ENCODE assay signal across 9 cellular contexts in the genomic region with DNA sequence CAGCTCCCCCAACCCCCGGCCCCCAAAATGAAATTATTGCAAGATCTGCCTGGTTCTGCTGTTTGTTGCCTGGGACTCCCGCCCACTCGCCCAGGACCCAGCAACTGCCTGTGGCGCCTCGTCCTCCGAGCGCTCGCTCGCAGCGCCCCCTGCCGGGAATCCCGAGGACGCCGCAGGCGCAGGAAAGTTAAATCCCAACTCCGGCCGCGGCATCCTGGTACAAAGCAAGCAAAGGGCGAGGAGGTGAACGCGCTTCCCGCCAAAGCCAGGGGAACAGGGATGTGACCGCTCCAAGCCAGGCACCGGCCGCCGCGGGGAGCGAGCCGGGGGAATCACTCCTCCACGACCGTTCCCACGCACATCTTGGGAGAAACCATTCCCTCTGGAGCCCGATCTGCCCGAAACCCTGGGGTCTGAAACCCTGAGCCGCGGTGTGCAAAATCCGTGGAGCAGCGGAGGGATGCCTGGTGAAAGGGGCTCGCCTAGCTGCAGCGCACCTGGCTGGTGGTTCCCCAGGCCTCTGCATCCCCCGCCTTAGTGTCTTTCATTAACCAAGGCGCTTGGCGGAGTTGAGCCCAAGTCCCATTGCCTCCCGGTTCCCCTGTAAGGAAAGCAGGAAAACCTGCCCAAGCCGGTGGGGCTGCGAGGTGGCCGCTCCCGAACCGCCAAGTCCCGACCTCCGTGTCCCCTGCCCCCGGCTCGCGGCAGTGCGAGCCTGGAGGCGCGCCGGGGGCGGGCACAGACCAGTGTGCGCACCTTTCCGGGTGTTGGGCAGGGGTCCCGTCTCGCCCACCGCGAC. TPM values are rescaled to one million over a fixed set of nuclear protein-coding genes. Genes with fewer than 3 reads are reported as not detected.
DNase-seq lines count a peak whose midpoint lies in the region; ATAC-seq, FAIRE-seq and TF ChIP-seq lines count a peak whose summit lies in the region.
"Had no signal": no experiment of that assay in that cellular context is flagged by ENCODE, and none has a peak within 500 bp of the region (broad histone marks: within the 10 kb centered on the region; RNA-seq: fewer than 3 reads in every experiment).

No MANE protein-coding gene starts in this region.

- H4K5ac ChIP-seq in H1 (ENCODE audit: insufficient read length, low read depth, low read length) = peak overlapping the region; percentile 53

- H2BK15ac ChIP-seq in H1 (ENCODE audit: low read length) = no peak overlapping the region

- H3K4ac ChIP-seq in H1 (replicated peaks; ENCODE audit: insufficient read length, low read depth, low read length) = no peak overlapping the region

- FAIRE-seq in H1 (lab: Jason Lieb, UNC) = peak; percentile 45
- FAIRE-seq: colon had no signal

- no peak overlapping the region for H3K9ac ChIP-seq in KMS-11
- peak overlapping the region; percentile 8 to 91 (median 78) for H3K9ac ChIP-seq in H1 (replicated peaks in 1 of 4; ENCODE audit: extremely low read depth in 1 of 4, low read depth in 3 of 4, low read length in 3 of 4)

- CTCF ChIA-PET in H1 (lab: Charles Lee; ENCODE audit: partially characterized antibody) = interaction anchor here (0.5 to 2.2 kb wide), 31 partner anchors 8 to 1376 kb away, joined by 3 to 17 read pairs (median 4); no protein-coding TSS in a partner anchor

- no peaks in the 10 kb centered on the region for H3K79me2 ChIP-seq in KMS-11 (ENCODE audit: insufficient read depth, low read depth)
- H3K79me2 ChIP-seq in H1 (ENCODE audit: control insufficient read depth in 1 of 2, insufficient read depth in 2 of 2, low read length in 2 of 2) = no peaks in the 10 kb centered on the region

- H3K27ac ChIP-seq in KMS-11 (no peak overlapping the region), WERI-Rb-1 (peak overlapping the region; percentile 59), H1 (ENCODE audit: low read depth, low read length) (no peak overlapping the region), lung (ENCODE audit: low read depth in 1 of 2, low read length in 1 of 2) (peak overlapping the region; percentile 26 to 83)

- H2BK12ac ChIP-seq in H1 (ENCODE audit: low read depth, low read length) = no peak overlapping the region

- H4K8ac ChIP-seq in H1 (ENCODE audit: extremely low read depth, insufficient read depth, low read length) = peak overlapping the region; percentile 92

- H2BK20ac ChIP-seq in H1 (ENCODE audit: low read length) = no peak overlapping the region

- peak; percentile 87 to 90 for TF ChIP-seq RAD21 in H1 (IDR thresholded peaks at IDR 0.05 in 1 of 2, conservative IDR thresholded peaks at IDR 0.05 in 1 of 2; ENCODE audit: low read depth in 2 of 2, low read length in 2 of 2)

- H2AFZ ChIP-seq in KMS-11 (ENCODE audit: low read depth) (peak overlapping the region; percentile 90), H1 (ENCODE audit: low read length) (peak overlapping the region; percentile 97)

- POLR2A ChIA-PET in H1 (lab: Charles Lee; ENCODE audit: partially characterized antibody) = interaction anchor here (0.9 to 1.5 kb wide), 2 partner anchors 11 to 69 kb away, joined by 3 to 4 read pairs; no protein-coding TSS in a partner anchor

- DNase-seq in DMS79 treated with DMSO at 0.1 percent for 48 hours (lab: John Stamatoyannopoulos, UW) (peak; percentile 80), WERI-Rb-1 (peak; percentile 94), H1 (ENCODE audit: low read depth in 1 of 2, low spot score in 2 of 2) (peak in 1 of 2 experiments; percentile 95), lung (ENCODE audit: low spot score) (peak; percentile 84)
- peak; percentile 6 to 25 (median 7) for DNase-seq in stimulated activated CD4-positive, alpha-beta T cell treated with anti-CD3 and anti-CD28 coated beads, TNF-alpha, amount 100 ng/mL, for 4 hours (ENCODE audit: low read depth in 3 of 3)

- no peaks in the 10 kb centered on the region for H3K79me1 ChIP-seq in H1 (ENCODE audit: low read depth, low read length)

- H2BK120ac ChIP-seq in H1 (replicated peaks; ENCODE audit: low read depth, low read length) = no peak overlapping the region

- H3K4me2 ChIP-seq in KMS-11 = peak overlapping the region; percentile 99
- peak overlapping the region; percentile 65 to 100 for H3K4me2 ChIP-seq in H1 (ENCODE audit: insufficient read depth in 1 of 2, low read depth in 2 of 2, low read length in 2 of 2)

- H3K23me2 ChIP-seq in H1 (ENCODE audit: low read depth, low read length) = peaks cover 12% of the 10 kb centered on the region

- peak overlapping the region; percentile 70 for H3K56ac ChIP-seq in H1 (replicated peaks; ENCODE audit: insufficient read length, low read depth, low read length)

- 2% methylated on average over 47 of the region's 65 CpGs; no CpG with 5 or more reads in 1 of the 2 experiments for WGBS in H1 (ENCODE audit: extremely low coverage in 1 of 2, insufficient coverage in 1 of 2, insufficient read length in 1 of 2, insufficient replicate concordance in 2 of 2, low coverage in 1 of 2, low lambda C conversion rate in 2 of 2, missing lambda C conversion rate in 1 of 2), 2 experiments
- 1 to 2% methylated on average over 64 to 65 of the region's 65 CpGs for WGBS in lung, 2 donors

- H3K4me3 ChIP-seq in KMS-11 (IDR thresholded peaks at IDR 0.05; ENCODE audit: insufficient read depth, low read depth, low read length) (no peak overlapping the region), WERI-Rb-1 (ENCODE audit: low read depth, low read length) (peak overlapping the region; percentile 85), H1 (ENCODE audit: extremely low read depth in 1 of 4, insufficient read depth in 2 of 4, low read depth in 3 of 4, low read length in 4 of 4) (peak overlapping the region; percentile 59 to 88 (median 83)), lung (peak overlapping the region; percentile 59)

- ATAC-seq in GM21515 (IDR thresholded peaks at IDR 0.05; ENCODE audit: unreplicated experiment) (peak; percentile 63), lung (ENCODE audit: insufficient read depth, low FRiP score) (peak; percentile 81), HG03457 (IDR thresholded peaks at IDR 0.05; ENCODE audit: unreplicated experiment) (no peak)

- H2BK5ac ChIP-seq in H1 (ENCODE audit: low read depth, low read length) = no peak overlapping the region

- H4K91ac ChIP-seq in H1 (replicated peaks; ENCODE audit: insufficient read length, low read length) = peak overlapping the region; percentile 47

- H3K23ac ChIP-seq in H1 (ENCODE audit: insufficient read length) = no peak overlapping the region

- no peak overlapping the region for H3K14ac ChIP-seq in H1 (ENCODE audit: insufficient read length)

- no peaks in the 10 kb centered on the region for H3K27me3 ChIP-seq in KMS-11 (ENCODE audit: insufficient read depth, low read depth)
- H3K27me3 ChIP-seq in WERI-Rb-1 (ENCODE audit: insufficient read depth, low read depth, severe bottlenecking) = no peaks in the 10 kb centered on the region
- peaks cover 0 to 3% (median 0%) of the 10 kb centered on the region in 4 experiments; a peak in 2 of 7 replicates for H3K27me3 ChIP-seq in H1 (replicated peaks in 1 of 4; ENCODE audit: control insufficient read depth in 3 of 4, extremely low read depth in 1 of 4, insufficient read depth in 3 of 4, low read length in 3 of 4)
- no peaks in the 10 kb centered on the region for H3K27me3 ChIP-seq in lung (ENCODE audit: control insufficient read depth, insufficient read depth)

- H3K9me3 ChIP-seq in WERI-Rb-1 (ENCODE audit: severe bottlenecking) = no peaks in the 10 kb centered on the region
- no peaks in the 10 kb centered on the region for H3K9me3 ChIP-seq in H1 (ENCODE audit: insufficient read depth in 2 of 2, low read depth in 1 of 2, low read length in 1 of 2)
- peaks cover 0 to 5% of the 10 kb centered on the region in 2 donors for H3K9me3 ChIP-seq in lung (ENCODE audit: control insufficient read depth in 2 of 2, insufficient read depth in 1 of 2, low read length in 1 of 2)

- TF ChIP-seq EP300 in H1 (IDR thresholded peaks at IDR 0.05; ENCODE audit: borderline replicate concordance in 1 of 2, low read depth in 2 of 2, low read length in 2 of 2) = peak in 1 of 2 experiments; percentile 81; a peak in 1 of 3 replicates

- peak in 1 of 2 experiments; percentile 87; a peak in 2 of 3 replicates for TF ChIP-seq POLR2A in H1 (IDR thresholded peaks at IDR 0.05; ENCODE audit: control extremely low read depth in 1 of 2, low read depth in 2 of 2, low read length in 2 of 2)

- H3K4me1 ChIP-seq in KMS-11 (ENCODE audit: low read depth, poor library complexity, severe bottlenecking) = peaks cover 9% of the 10 kb centered on the region
- H3K4me1 ChIP-seq in H1 (replicated peaks in 1 of 4; ENCODE audit: control insufficient read depth in 3 of 4, insufficient read depth in 4 of 4, low read length in 3 of 4) = peaks cover 3 to 8% (median 4%) of the 10 kb centered on the region in 4 experiments; a peak in 6 of 7 replicates
- H3K4me1 ChIP-seq in lung (ENCODE audit: control insufficient read depth in 2 of 2, insufficient read depth in 2 of 2, low read length in 2 of 2) = peaks cover 0 to 4% of the 10 kb centered on the region in 2 donors

- H3K36me3 ChIP-seq in KMS-11 (ENCODE audit: insufficient read depth) (no peaks in the 10 kb centered on the region), WERI-Rb-1 (peaks cover 8% of the 10 kb centered on the region), H1 (ENCODE audit: control insufficient read depth in 2 of 4, insufficient read depth in 4 of 4, low read length in 3 of 4) (peaks cover 3 to 6% (median 6%) of the 10 kb centered on the region in 4 experiments), lung (ENCODE audit: control insufficient read depth in 2 of 2, insufficient read depth in 2 of 2, low read length in 2 of 2) (peaks cover 2 to 5% of the 10 kb centered on the region in 2 donors)

- H4K20me1 ChIP-seq in KMS-11 (ENCODE audit: insufficient read depth) = no peaks in the 10 kb centered on the region
- no peaks in the 10 kb centered on the region for H4K20me1 ChIP-seq in H1 (replicated peaks in 1 of 2; ENCODE audit: control insufficient read depth in 1 of 2, insufficient read depth in 2 of 2, low read length in 2 of 2)

- H3K18ac ChIP-seq in H1 (ENCODE audit: extremely low read depth, low read length) = peak overlapping the region; percentile 71

- no peak overlapping the region for H2AK5ac ChIP-seq in H1 (ENCODE audit: low read depth, low read length)

- TF ChIP-seq CTCF in KMS-11 (conservative IDR thresholded peaks at IDR 0.05; ENCODE audit: low read depth, low read length) = peak; percentile 97
- TF ChIP-seq CTCF in WERI-Rb-1 (IDR thresholded peaks at IDR 0.05; ENCODE audit: low read depth, low read length) = peak; percentile 94
- TF ChIP-seq CTCF in H1 (IDR thresholded peaks at IDR 0.05; ENCODE audit: control extremely low read depth in 1 of 3, insufficient read depth in 1 of 3, low read depth in 1 of 3, low read length in 3 of 3) = peak; percentile 75 to 95 (median 84)
- TF ChIP-seq CTCF in lung (IDR thresholded peaks at IDR 0.05; ENCODE audit: control extremely low read depth, extremely low read depth) = peak; percentile 39

RNA-seq across cellular contexts. Expression of gene SEMA5A, which starts 1.2 kb away (rescaled TPM):
- total RNA-seq in H1 (2021; fragmentation: NEBNext Ultra II Directional; extraction: Animal tissue kit (Norgen Biotek cat#: 25700)) = 8.7 and 8.9 TPM in 2 replicates
- polyA plus RNA-seq in H1 (2011; rRNA removed) (5.3 and 5.7 TPM in 2 replicates), lung (1 to 10 TPM; 3.1 to 4.0 TPM)
- polyA plus RNA-seq in H1 (2011; cell fraction: cytosol; rRNA removed) = 3.1 TPM
- 13.6 TPM for polyA plus RNA-seq in H1 (2011; cell fraction: nucleus; rRNA removed)
- 2.9 to 4.5 TPM (median 3.6 TPM) in 4 replicates for polyA plus RNA-seq in H1 (2012, experiment 1 of 2)
- polyA plus RNA-seq in H1 (2012, experiment 2 of 2) = 0.58 TPM
- polyA plus RNA-seq in H1 (2013, experiment 1 of 2) = 5.7 TPM
- polyA plus RNA-seq in H1 (2013, experiment 2 of 2) = 5.2 TPM
- polyA minus RNA-seq in H1 (2011; rRNA and poly(A)+ RNA removed) = 42.5 and 55.6 TPM in 2 replicates
- polyA minus RNA-seq in H1 (2011; cell fraction: cytosol; rRNA and poly(A)+ RNA removed) = 11.8 TPM
- 39.9 TPM for polyA minus RNA-seq in H1 (2011; cell fraction: nucleus; rRNA and poly(A)+ RNA removed)
- 10 to 100 TPM; 23.4 to 44.9 TPM for total RNA-seq in lung

Comparison
In these comparisons a context has a peak if more than half of its experiments do, and no peak if none do; other contexts are left out.
1. H3K27ac ChIP-seq: peak in WERI-Rb-1 (single experiment) and lung (2 of 2); none in KMS-11 (single experiment) and H1 (single experiment).
2. CTCF ChIP-seq: peak in every context shown above with its lines; median percentile 97 in KMS-11; 94 in WERI-Rb-1; 84 in H1; 39 in lung.